Comparison of ENCODE assay signal across 17 cellular contexts in the genomic region with DNA sequence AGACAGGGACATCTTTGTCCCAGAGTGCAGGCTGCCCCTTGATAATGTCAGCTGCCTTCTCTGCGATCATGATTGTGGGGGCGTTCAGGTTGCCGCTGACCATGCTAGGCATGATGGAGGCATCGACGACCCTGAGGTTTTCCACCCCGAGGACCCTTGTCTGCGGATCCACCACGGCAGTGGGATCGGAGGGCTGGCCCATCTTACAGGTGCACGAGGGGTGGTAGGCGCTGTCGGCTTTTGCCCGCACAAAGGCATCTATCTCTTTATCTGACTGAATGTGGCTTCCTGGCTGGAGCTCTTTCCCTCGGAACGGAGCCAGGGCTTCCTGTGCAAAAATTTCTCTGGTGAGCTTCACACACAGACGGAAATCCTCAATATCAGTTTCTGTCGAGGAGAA. TPM values are rescaled to one million over a fixed set of nuclear protein-coding genes. Genes with fewer than 3 reads are reported as not detected.
"Had no signal": no experiment of that assay in that cellular context is flagged by ENCODE, and none has a peak within 500 bp of the region (broad histone marks: within the 10 kb centered on the region; RNA-seq: fewer than 3 reads in every experiment).

No MANE protein-coding gene starts in this region.

- H3K4me1 Mint-ChIP-seq: activated naive CD8-positive, alpha-beta T cell treated with anti-CD3 and anti-CD28 coated beads, Interleukin-2, amount 50 U/mL, for 24 hours; naive thymus-derived CD8-positive, alpha-beta T cell; WTC11 had no signal

- H3K36me3 ChIP-seq: ascending aorta had no signal

- H3K9me3 ChIP-seq: ascending aorta, breast epithelium, prostate gland, spleen, tibial nerve had no signal

- H3K4me1 ChIP-seq: ascending aorta, breast epithelium, prostate gland, spleen, tibial nerve had no signal

- DNase-seq: activated CD4-positive, alpha-beta T cell treated with anti-CD3 and anti-CD28 coated beads for 4 hours; activated naive CD4-positive, alpha-beta T cell treated with Interleukin-2 at 50 U/mL for 16 hours; activated naive CD8-positive, alpha-beta T cell treated with anti-CD3 and anti-CD28 coated beads, Interleukin-2, amount 50 U/mL, for 24 hours; mesenchymal stem cell; naive thymus-derived CD8-positive, alpha-beta T cell; SHP77 treated with DMSO at 0.1 percent for 48 hours; spleen had no signal

- ATAC-seq: activated naive CD8-positive, alpha-beta T cell treated with anti-CD3 and anti-CD28 coated beads, Interleukin-2, amount 50 U/mL, for 24 hours; esophagus mucosa; naive thymus-derived CD8-positive, alpha-beta T cell; sciatic nerve; WTC11 had no signal

- H3K27ac ChIP-seq: ascending aorta, breast epithelium, hepatocyte, prostate gland, spleen, tibial nerve had no signal

- H3K27me3 ChIP-seq: ascending aorta, breast epithelium, hepatocyte, tibial nerve had no signal

- H3K27me3 Mint-ChIP-seq: activated naive CD8-positive, alpha-beta T cell treated with anti-CD3 and anti-CD28 coated beads, Interleukin-2, amount 50 U/mL, for 24 hours had no signal

- H3K4me3 ChIP-seq: ascending aorta, breast epithelium, hepatocyte, prostate gland, spleen, tibial nerve had no signal

- H3K4me3 Mint-ChIP-seq: activated naive CD8-positive, alpha-beta T cell treated with anti-CD3 and anti-CD28 coated beads, Interleukin-2, amount 50 U/mL, for 24 hours; activated T-helper 1 cell treated with anti-CD3 and anti-CD28 coated beads, Interleukin-12 subunit alpha, Interleukin-12 subunit beta, Interleukin-2, Interleukin-4 antibody, amounts not matched to agents 30 ng/mL and 10 ng/mL and 1 ng/mL, durations not matched to agents 14 hours and 24 hours and 36 hours; T-helper 1 cell treated with Interleukin-12 subunit alpha and Interleukin-12 subunit beta and Interleukin-4 antibody, amounts not matched to agents 30 μg/mL and 1 μg/mL, for 36 hours; WTC11 had no signal

- H3K36me3 Mint-ChIP-seq: naive thymus-derived CD8-positive, alpha-beta T cell; WTC11 had no signal

- H3K9me3 Mint-ChIP-seq: activated naive CD8-positive, alpha-beta T cell treated with anti-CD3 and anti-CD28 coated beads, Interleukin-2, amount 50 U/mL, for 24 hours; activated T-helper 1 cell treated with anti-CD3 and anti-CD28 coated beads, Interleukin-12 subunit alpha, Interleukin-12 subunit beta, Interleukin-2, Interleukin-4 antibody, amounts not matched to agents 30 ng/mL and 10 ng/mL and 1 ng/mL, durations not matched to agents 14 hours and 24 hours and 36 hours; naive thymus-derived CD8-positive, alpha-beta T cell; T-helper 1 cell treated with Interleukin-12 subunit alpha and Interleukin-12 subunit beta and Interleukin-4 antibody, amounts not matched to agents 30 μg/mL and 1 μg/mL, for 36 hours; WTC11 had no signal

- H3K27ac Mint-ChIP-seq: activated naive CD8-positive, alpha-beta T cell treated with anti-CD3 and anti-CD28 coated beads, Interleukin-2, amount 50 U/mL, for 24 hours; activated T-helper 1 cell treated with anti-CD3 and anti-CD28 coated beads, Interleukin-12 subunit alpha, Interleukin-12 subunit beta, Interleukin-2, Interleukin-4 antibody, amounts not matched to agents 30 ng/mL and 10 ng/mL and 1 ng/mL, durations not matched to agents 14 hours and 24 hours and 36 hours; T-helper 1 cell treated with Interleukin-12 subunit alpha and Interleukin-12 subunit beta and Interleukin-4 antibody, amounts not matched to agents 30 μg/mL and 1 μg/mL, for 36 hours; WTC11 had no signal

RNA-seq across cellular contexts. Expression of a gene that starts 28.6 kb away (rescaled TPM):
- total RNA-seq: ascending aorta; naive thymus-derived CD8-positive, alpha-beta T cell had no signal
